In genomic region chr6:163296835-163297519, GRCh38 we compare ENCODE assay signal across 26 cellular contexts.
DNase-seq lines count a peak whose midpoint lies in the region; TF ChIP-seq lines count a peak whose summit lies in the region.
"Had no signal": no experiment of that assay in that cellular context is flagged by ENCODE, and none has a peak within 500 bp of the region (broad histone marks: within the 10 kb centered on the region; RNA-seq: fewer than 3 reads in every experiment).

No MANE protein-coding gene starts in this region.

- no peaks in the 10 kb centered on the region for H3K36me3 Mint-ChIP-seq in chondrocyte (ENCODE audit: low read depth)

- H3K27me3 ChIP-seq in SJCRH30 = no peaks in the 10 kb centered on the region
- H3K27me3 ChIP-seq in cardiac muscle cell = no peaks in the 10 kb centered on the region
- H3K27me3 ChIP-seq in kidney epithelial cell (ENCODE audit: control insufficient read depth, insufficient read depth, low read length) = no peaks in the 10 kb centered on the region
- H3K27me3 ChIP-seq: ovary had no signal

- H3K9me3 ChIP-seq in SJCRH30 (replicated peaks) (no peaks in the 10 kb centered on the region), cardiac muscle cell (ENCODE audit: low read depth) (no peaks in the 10 kb centered on the region)
- H3K9me3 ChIP-seq: mucosa of descending colon, ovary had no signal

- H3K27ac ChIP-seq in SJCRH30 (peak overlapping the region; percentile 22; the same call in 1 of the 2 replicates), cardiac muscle cell (peak overlapping the region; percentile 91)
- H3K27ac ChIP-seq: ovary had no signal

- peaks cover 7% of the 10 kb centered on the region for H3K4me1 Mint-ChIP-seq in chondrocyte (ENCODE audit: low read depth)
- H3K4me1 Mint-ChIP-seq: activated CD4-positive, alpha-beta memory T cell treated with anti-CD3 and anti-CD28 coated beads, Interleukin-2, amount 10 ng/mL, durations not matched to agents 7 days and 5 days had no signal

- peak; percentile 65 to 83 for DNase-seq in SJCRH30
- peak in 1 of 2 donors; percentile 79 for DNase-seq in cardiac muscle cell (ENCODE audit: low read depth in 1 of 2, low spot score in 1 of 2)
- peak; percentile 18 for DNase-seq in kidney epithelial cell (ENCODE audit: low read depth)
- DNase-seq in renal cortical epithelial cell (ENCODE audit: low read depth) = peak; percentile 66
- DNase-seq in NCI-H2081 treated with DMSO at 0.1 percent for 48 hours (lab: John Stamatoyannopoulos, UW) = no peak
- no peak for DNase-seq in chondrocyte (ENCODE audit: low spot score)
- no peak for DNase-seq in AML-193 (lab: John Stamatoyannopoulos, UW)
- no peak for DNase-seq in A172 (ENCODE audit: low spot score)
- DNase-seq: activated CD4-positive, alpha-beta memory T cell treated with anti-CD3 and anti-CD28 coated beads, Interleukin-2, amount 10 ng/mL, durations not matched to agents 7 days and 5 days; activated CD8-positive, alpha-beta memory T cell treated with anti-CD3 and anti-CD28 coated beads, Interleukin-2, amount 50 U/mL, for 4 hours; activated naive CD4-positive, alpha-beta T cell; EL; islet precursor cell; mucosa of descending colon; NCI-H1092 treated with DMSO at 0.1 percent for 48 hours; NCI-H1694 treated with DMSO at 0.1 percent for 48 hours; NCI-H2171; NK-92 treated with Interleukin-12 subunit alpha and Interleukin-12 subunit beta, amount 100 ng/mL, for 24 hours; ovary; PC-3; SHP77 treated with DMSO at 0.1 percent for 48 hours; stimulated activated CD4-positive, alpha-beta T cell treated with anti-CD3 and anti-CD28 coated beads, Interleukin-4, amount 100 ng/mL, for 24 hours; trophoblast cell had no signal

- H3K27ac Mint-ChIP-seq in chondrocyte (ENCODE audit: unreplicated experiment) = no peak overlapping the region
- H3K27ac Mint-ChIP-seq: activated CD4-positive, alpha-beta memory T cell treated with anti-CD3 and anti-CD28 coated beads, Interleukin-2, amount 10 ng/mL, durations not matched to agents 7 days and 5 days; T-helper 2 cell treated with Interferon-gamma antibody and Interleukin-4, amounts not matched to agents 5 μg/mL and 100 μg/mL, for 36 hours had no signal

- H3K4me1 ChIP-seq in SJCRH30 = peaks cover 47% of the 10 kb centered on the region
- peaks cover 32% of the 10 kb centered on the region for H3K4me1 ChIP-seq in cardiac muscle cell (ENCODE audit: low read depth)

- H3K4me3 ChIP-seq in SJCRH30 = no peak overlapping the region
- no peak overlapping the region for H3K4me3 ChIP-seq in cardiac muscle cell
- H3K4me3 ChIP-seq in kidney epithelial cell (ENCODE audit: low read depth, low read length) = no peak overlapping the region
- H3K4me3 ChIP-seq: K562, mucosa of descending colon, ovary had no signal

- TF ChIP-seq CTCF in cardiac muscle cell (IDR thresholded peaks at IDR 0.05; ENCODE audit: low read depth, low read length) (no peak), kidney epithelial cell (IDR thresholded peaks at IDR 0.05; ENCODE audit: insufficient read depth, low read length, poor library complexity, severe bottlenecking) (no peak), chondrocyte (IDR thresholded peaks at IDR 0.05) (no peak)

- H3K9me3 Mint-ChIP-seq in chondrocyte (ENCODE audit: low read depth) = no peaks in the 10 kb centered on the region
- H3K9me3 Mint-ChIP-seq: activated CD4-positive, alpha-beta memory T cell treated with anti-CD3 and anti-CD28 coated beads, Interleukin-2, amount 10 ng/mL, durations not matched to agents 7 days and 5 days; T-helper 2 cell treated with Interferon-gamma antibody and Interleukin-4, amounts not matched to agents 5 μg/mL and 100 μg/mL, for 36 hours had no signal

- H3K4me3 Mint-ChIP-seq in chondrocyte (ENCODE audit: unreplicated experiment) = no peak overlapping the region
- H3K4me3 Mint-ChIP-seq: activated CD4-positive, alpha-beta memory T cell treated with anti-CD3 and anti-CD28 coated beads, Interleukin-2, amount 10 ng/mL, durations not matched to agents 7 days and 5 days; neural crest cell; T-helper 2 cell treated with Interferon-gamma antibody and Interleukin-4, amounts not matched to agents 5 μg/mL and 100 μg/mL, for 36 hours had no signal

- no peaks in the 10 kb centered on the region for H3K27me3 Mint-ChIP-seq in chondrocyte (ENCODE audit: low read depth)
- H3K27me3 Mint-ChIP-seq: activated CD4-positive, alpha-beta memory T cell treated with anti-CD3 and anti-CD28 coated beads, Interleukin-2, amount 10 ng/mL, durations not matched to agents 7 days and 5 days had no signal

- H3K36me3 ChIP-seq in SJCRH30 (no peaks in the 10 kb centered on the region), cardiac muscle cell (no peaks in the 10 kb centered on the region), kidney epithelial cell (ENCODE audit: control insufficient read depth, insufficient read depth, low read length) (no peaks in the 10 kb centered on the region)
- H3K36me3 ChIP-seq: ovary had no signal

Comparison
In these comparisons a context has a peak if more than half of its experiments do, and no peak if none do; other contexts are left out.
1. DNase-seq: peak in SJCRH30 (2 of 2), kidney epithelial cell (single experiment) and renal cortical epithelial cell (single experiment); none in NCI-H2081 treated with DMSO at 0.1 percent for 48 hours (single experiment), chondrocyte (single experiment), AML-193 (0 of 2) and A172 (single experiment).